ENCODE assay signal across 27 cellular contexts in genomic region chr13:95915102-95915501, GRCh38.
"Had no signal": no experiment of that assay in that cellular context is flagged by ENCODE, and none has a peak within 500 bp of the region (broad histone marks: within the 10 kb centered on the region; RNA-seq: fewer than 3 reads in every experiment).

No MANE protein-coding gene starts in this region.

- H3K9me3 ChIP-seq: neutrophil, pancreas, prostate gland, right lobe of liver, sigmoid colon, thoracic aorta, thyroid gland, upper lobe of left lung, vagina had no signal

- H3K36me3 ChIP-seq: neutrophil, prostate gland, right lobe of liver, thoracic aorta, thyroid gland, vagina had no signal

- DNase-seq: naive thymus-derived CD4-positive, alpha-beta T cell; natural killer cell; nucleus accumbens; pancreas; right cardiac atrium; right lobe of liver; sigmoid colon; small intestine; stimulated activated CD4-positive, alpha-beta T cell treated with anti-CD3 and anti-CD28 coated beads, Interleukin-15, amount 100 ng/mL, for 24 hours; stimulated activated CD4-positive, alpha-beta T cell treated with anti-CD3 and anti-CD28 coated beads, Interleukin-2, amount 100 ng/mL, for 24 hours; stimulated activated CD4-positive, alpha-beta T cell treated with anti-CD3 and anti-CD28 coated beads, Interleukin-2, amount 100 ng/mL, for 48 hours; stimulated activated CD4-positive, alpha-beta T cell treated with anti-CD3 and anti-CD28 coated beads, Interleukin-4, amount 100 ng/mL, for 24 hours; stimulated activated naive B cell treated with anti-CD40 and anti-IgM and Interleukin-4, amounts not matched to agents 10 μg/mL and 1 μg/mL and 100 μg/mL, for 72 hours; stimulated activated naive CD4-positive, alpha-beta T cell treated with Interleukin-2 at 50 U/mL for 16 hours; stomach; thyroid gland; trophoblast cell; upper lobe of left lung had no signal

- H3K27ac ChIP-seq: neutrophil, pancreas, prostate gland, right lobe of liver, sigmoid colon, stomach, thoracic aorta, thyroid gland, tibial nerve, upper lobe of left lung, vagina had no signal

- H3K27ac Mint-ChIP-seq: naive thymus-derived CD4-positive, alpha-beta T cell; natural killer cell; stimulated activated effector memory CD8-positive, alpha-beta T cell treated with anti-CD3 and anti-CD28 coated beads, Interleukin-12 subunit alpha, Interleukin-12 subunit beta, amount 100 ng/mL, for 72 hours; stimulated activated naive B cell treated with anti-CD40 and anti-IgM and Interleukin-4, amounts not matched to agents 10 μg/mL and 1 μg/mL and 100 μg/mL, for 72 hours; stimulated activated naive CD8-positive, alpha-beta T cell treated with anti-CD3 and anti-CD28 coated beads, Interleukin-15, Interleukin-2, amounts not matched to agents 100 ng/mL and 50 ng/mL, for 24 hours had no signal

- H3K4me3 Mint-ChIP-seq: naive thymus-derived CD4-positive, alpha-beta T cell; natural killer cell; nephron; neural crest cell; stimulated activated effector memory CD8-positive, alpha-beta T cell treated with anti-CD3 and anti-CD28 coated beads, Interleukin-12 subunit alpha, Interleukin-12 subunit beta, amount 100 ng/mL, for 72 hours; stimulated activated naive B cell treated with anti-CD40 and anti-IgM and Interleukin-4, amounts not matched to agents 10 μg/mL and 1 μg/mL and 100 μg/mL, for 72 hours; stimulated activated naive CD8-positive, alpha-beta T cell treated with anti-CD3 and anti-CD28 coated beads, Interleukin-15, Interleukin-2, amounts not matched to agents 100 ng/mL and 50 ng/mL, for 24 hours had no signal

- H3K4me1 Mint-ChIP-seq: natural killer cell; nephron; stimulated activated effector memory CD8-positive, alpha-beta T cell treated with anti-CD3 and anti-CD28 coated beads, Interleukin-12 subunit alpha, Interleukin-12 subunit beta, amount 100 ng/mL, for 72 hours; stimulated activated naive B cell treated with anti-CD40 and anti-IgM and Interleukin-4, amounts not matched to agents 10 μg/mL and 1 μg/mL and 100 μg/mL, for 72 hours had no signal

- H3K27me3 ChIP-seq: neutrophil, pancreas, right lobe of liver, sigmoid colon, stomach, thyroid gland, tibial nerve, upper lobe of left lung, vagina had no signal

- H3K9me3 Mint-ChIP-seq: stimulated activated naive CD8-positive, alpha-beta T cell treated with anti-CD3 and anti-CD28 coated beads, Interleukin-15, Interleukin-2, amounts not matched to agents 100 ng/mL and 50 ng/mL, for 24 hours had no signal

- H3K4me3 ChIP-seq: pancreas, prostate gland, right lobe of liver, sigmoid colon, stomach, thoracic aorta, thyroid gland, tibial nerve, upper lobe of left lung, vagina had no signal

- H3K27me3 Mint-ChIP-seq: stimulated activated naive B cell treated with anti-CD40 and anti-IgM and Interleukin-4, amounts not matched to agents 10 μg/mL and 1 μg/mL and 100 μg/mL, for 72 hours; stimulated activated naive CD8-positive, alpha-beta T cell treated with anti-CD3 and anti-CD28 coated beads, Interleukin-15, Interleukin-2, amounts not matched to agents 100 ng/mL and 50 ng/mL, for 24 hours had no signal

- H3K36me3 Mint-ChIP-seq: naive thymus-derived CD4-positive, alpha-beta T cell; natural killer cell; stimulated activated effector memory CD8-positive, alpha-beta T cell treated with anti-CD3 and anti-CD28 coated beads, Interleukin-12 subunit alpha, Interleukin-12 subunit beta, amount 100 ng/mL, for 72 hours; stimulated activated naive B cell treated with anti-CD40 and anti-IgM and Interleukin-4, amounts not matched to agents 10 μg/mL and 1 μg/mL and 100 μg/mL, for 72 hours had no signal
